Comparison of ENCODE assay signal across 8 cellular contexts in genomic region chr7:44639701-44640321, GRCh38. TPM values are rescaled to one million over a fixed set of nuclear protein-coding genes. Genes with fewer than 3 reads are reported as not detected.
DNase-seq lines count a peak whose midpoint lies in the region; ATAC-seq lines count a peak whose summit lies in the region.

No MANE protein-coding gene starts in this region.

- peaks cover 68% of the 10 kb centered on the region for H3K4me1 Mint-ChIP-seq in activated naive CD4-positive, alpha-beta T cell treated with anti-CD3 and anti-CD28 coated beads, Interleukin-2, amount 10 ng/mL, durations not matched to agents 7 days and 5 days

- DNase-seq in activated naive CD4-positive, alpha-beta T cell treated with anti-CD3 and anti-CD28 coated beads, Interleukin-2, amount 10 ng/mL, durations not matched to agents 7 days and 5 days: no peak
- DNase-seq in activated naive CD4-positive, alpha-beta T cell (lab: John Stamatoyannopoulos, UW): no peak
- DNase-seq in SK-N-MC (ENCODE audit: low read depth, low spot score) (no peak), epithelial cell of prostate (ENCODE audit: low read depth, low spot score) (no peak), myocyte (ENCODE audit: low read depth) (peak; percentile 84), NOMO-1 treated with dmso at 0.1 percent for 144 hours (lab: John Stamatoyannopoulos, UW; ENCODE audit: unreplicated experiment) (no peak)

- peaks cover 48% of the 10 kb centered on the region for H3K36me3 Mint-ChIP-seq in activated naive CD4-positive, alpha-beta T cell treated with anti-CD3 and anti-CD28 coated beads, Interleukin-2, amount 10 ng/mL, durations not matched to agents 7 days and 5 days

- ATAC-seq in HG02981 (IDR thresholded peaks at IDR 0.05; ENCODE audit: unreplicated experiment) (no peak), GM18907 (IDR thresholded peaks at IDR 0.05; ENCODE audit: unreplicated experiment) (no peak)

- H3K27me3 Mint-ChIP-seq in activated naive CD4-positive, alpha-beta T cell treated with anti-CD3 and anti-CD28 coated beads, Interleukin-2, amount 10 ng/mL, durations not matched to agents 7 days and 5 days: no peaks in the 10 kb centered on the region

- H3K27ac ChIP-seq in SK-N-MC (peak overlapping the region; percentile 92), epithelial cell of prostate (peak overlapping the region; percentile 100)

- peak overlapping the region; percentile 60 for H3K4me3 ChIP-seq in SK-N-MC

- CTCF ChIA-PET in activated naive CD4-positive, alpha-beta T cell treated with anti-CD3 and anti-CD28 coated beads, Interleukin-2, amount 10 ng/mL, durations not matched to agents 7 days and 5 days (lab: Charles Lee): interaction anchor here (0.9 to 3.0 kb wide), 8 partner anchors 15 to 157 kb away, joined by 3 to 16 read pairs (median 5); partner anchors contain the start of gene OGDH

- no peaks in the 10 kb centered on the region for H3K36me3 ChIP-seq in SK-N-MC (ENCODE audit: insufficient read depth, low read length)

- H3K4me3 Mint-ChIP-seq in activated naive CD4-positive, alpha-beta T cell treated with anti-CD3 and anti-CD28 coated beads, Interleukin-2, amount 10 ng/mL, durations not matched to agents 7 days and 5 days: peak overlapping the region; percentile 42

- H3K9me3 ChIP-seq in SK-N-MC (ENCODE audit: low read depth, low read length): no peaks in the 10 kb centered on the region

- peak overlapping the region; percentile 100 for H3K27ac Mint-ChIP-seq in activated naive CD4-positive, alpha-beta T cell treated with anti-CD3 and anti-CD28 coated beads, Interleukin-2, amount 10 ng/mL, durations not matched to agents 7 days and 5 days

- H3K9me3 Mint-ChIP-seq in activated naive CD4-positive, alpha-beta T cell treated with anti-CD3 and anti-CD28 coated beads, Interleukin-2, amount 10 ng/mL, durations not matched to agents 7 days and 5 days: no peaks in the 10 kb centered on the region

- H3K9ac ChIP-seq in SK-N-MC (ENCODE audit: insufficient read length): peak overlapping the region; percentile 5

RNA-seq across cellular contexts. Expression of gene OGDH, which starts 33.4 kb away (rescaled TPM):
- total RNA-seq in myocyte: 172 and 183 TPM in 2 replicates
- 86.7 TPM for polyA plus RNA-seq in myocyte (2012)

RNA-seq across cellular contexts. Expression of gene TMED4, which starts 57.8 kb away (rescaled TPM):
- 338 and 363 TPM in 2 replicates for total RNA-seq in myocyte
- 123 TPM for polyA plus RNA-seq in myocyte (2012)
